Comparison of ENCODE assay signal across 14 cellular contexts in the genomic region with DNA sequence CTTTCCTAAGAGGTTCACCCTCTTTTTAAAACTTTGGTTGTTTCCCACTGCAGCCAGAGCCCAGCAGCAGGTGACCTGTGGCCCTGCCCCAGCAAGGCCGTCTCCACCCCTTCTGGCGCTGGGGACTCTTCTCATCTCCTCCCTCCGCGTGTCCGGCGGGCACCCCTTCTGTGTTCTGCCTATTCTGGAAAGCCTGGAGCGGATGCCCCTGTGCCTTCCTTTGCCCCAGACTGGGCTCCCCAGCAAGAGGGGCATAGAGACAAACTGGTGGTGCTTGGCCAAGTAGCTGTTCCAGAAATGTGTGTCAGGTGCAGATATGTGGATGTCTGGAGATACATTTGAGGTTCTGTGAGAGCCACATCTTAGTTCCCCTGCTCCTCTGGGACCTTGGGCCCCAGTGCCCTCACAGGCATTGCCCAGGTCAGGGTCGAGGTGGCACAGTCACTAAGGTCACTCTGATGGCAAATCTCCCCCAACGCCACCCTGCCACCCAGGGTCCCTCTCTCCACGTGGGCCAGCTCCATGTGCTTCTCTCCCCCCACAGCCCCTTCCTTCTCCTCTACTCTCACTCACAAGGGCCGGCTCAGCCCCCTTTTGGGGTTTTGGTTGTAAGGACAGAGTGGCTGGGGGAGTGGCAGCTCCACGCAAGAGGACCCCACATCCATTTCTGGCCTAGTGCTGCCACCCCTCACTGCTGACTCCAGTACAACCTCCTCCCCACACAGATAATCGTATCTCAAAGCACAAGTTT. TPM values are rescaled to one million over a fixed set of nuclear protein-coding genes. Genes with fewer than 3 reads are reported as not detected.
DNase-seq lines count a peak whose midpoint lies in the region; ATAC-seq and TF ChIP-seq lines count a peak whose summit lies in the region.
"Had no signal": no experiment of that assay in that cellular context is flagged by ENCODE, and none has a peak within 500 bp of the region (broad histone marks: within the 10 kb centered on the region; RNA-seq: fewer than 3 reads in every experiment).

No MANE protein-coding gene starts in this region.

- H3K79me2 ChIP-seq in PC-9 (ENCODE audit: low read depth): no peaks in the 10 kb centered on the region

- no peak overlapping the region for H2AFZ ChIP-seq in PC-9
- H2AFZ ChIP-seq: GM23338 had no signal

- CTCF ChIA-PET in PC-9 (lab: Charles Lee): no interaction called here

- H3K4me1 Mint-ChIP-seq in chondrocyte (ENCODE audit: low read depth): no peaks in the 10 kb centered on the region
- H3K4me1 Mint-ChIP-seq: GM23338 had no signal

- intact Hi-C loops in PC-9 (cut with micrococcal nuclease; ENCODE audit: unreplicated experiment): loop anchor here (2.0 kb wide), 1 partner anchor 23 kb away; no protein-coding TSS in a partner anchor

- H3K27me3 ChIP-seq in PC-9 (ENCODE audit: insufficient read depth, low read depth): no peaks in the 10 kb centered on the region
- H3K27me3 ChIP-seq in gastroesophageal sphincter: no peaks in the 10 kb centered on the region
- H3K27me3 ChIP-seq: BE2C had no signal

- H3K27ac ChIP-seq in C4-2B (peak overlapping the region; percentile 72), PC-9 (no peak overlapping the region), skin epidermis (peak overlapping the region in 12 of 21 experiments; percentile 52 to 80 (median 72)), gastroesophageal sphincter (no peak overlapping the region)

- H3K4me1 ChIP-seq in PC-9 (replicated peaks; ENCODE audit: insufficient read depth) (peaks cover 67% of the 10 kb centered on the region), gastroesophageal sphincter (peaks cover 0 to 11% (median 0%) of the 10 kb centered on the region in 3 donors)
- H3K4me1 ChIP-seq: BE2C had no signal

- H3K36me3 Mint-ChIP-seq in chondrocyte (ENCODE audit: low read depth): no peaks in the 10 kb centered on the region
- H3K36me3 Mint-ChIP-seq: CD8-positive, alpha-beta T cell had no signal

- no TSS peak for BruUV-seq in PC-9 (replicated peaks; lab: Mats Ljungman, UMichigan)

- peak overlapping the region; percentile 80; the same call in 1 of the 2 replicates for H3K4me2 ChIP-seq in PC-9
- H3K4me2 ChIP-seq: GM23338 had no signal

- H3K9me3 Mint-ChIP-seq in chondrocyte (ENCODE audit: low read depth): no peaks in the 10 kb centered on the region
- H3K9me3 Mint-ChIP-seq: CD8-positive, alpha-beta T cell; GM23338; HFFc6 had no signal

- 90 to 97% methylated on average over 3 to 6 of the region's 13 CpGs for WGBS in gastroesophageal sphincter (ENCODE audit: low coverage in 1 of 2), 2 donors

- H3F3A ChIP-seq in PC-9 (ENCODE audit: insufficient read depth, low read depth): peaks cover 17% of the 10 kb centered on the region

- H3K27ac Mint-ChIP-seq in chondrocyte (ENCODE audit: unreplicated experiment): no peak overlapping the region
- H3K27ac Mint-ChIP-seq: CD8-positive, alpha-beta T cell; GM23338; HFFc6 had no signal

- no peaks in the 10 kb centered on the region for H4K20me1 ChIP-seq in PC-9 (ENCODE audit: insufficient read depth)

- TF ChIP-seq EP300 in gastroesophageal sphincter (IDR thresholded peaks at IDR 0.05): no peak

- peak in 1 of 2 experiments; percentile 19 for DNase-seq in PC-9
- DNase-seq in left lobe of liver (ENCODE audit: low spot score): peak; percentile 26
- DNase-seq in chondrocyte (ENCODE audit: low spot score): no peak
- DNase-seq in stimulated activated CD4-positive, alpha-beta T cell treated with anti-CD3 and anti-CD28 coated beads, Interleukin-15, amount 100 ng/mL, for 24 hours: no peak
- DNase-seq: BE2C; CD8-positive, alpha-beta T cell; HFFc6; NCI-H1694; NCI-H345 had no signal

- no peak overlapping the region for H3K4me3 Mint-ChIP-seq in chondrocyte (ENCODE audit: unreplicated experiment)
- H3K4me3 Mint-ChIP-seq: CD8-positive, alpha-beta T cell; GM23338; HFFc6 had no signal

- H3K4me3 ChIP-seq in PC-9: no peak overlapping the region
- H3K4me3 ChIP-seq in skin epidermis: no peak overlapping the region
- no peak overlapping the region for H3K4me3 ChIP-seq in gastroesophageal sphincter
- H3K4me3 ChIP-seq: GM23338 had no signal

- no peaks in the 10 kb centered on the region for H3K36me3 ChIP-seq in PC-9 (ENCODE audit: low read depth)
- no peaks in the 10 kb centered on the region for H3K36me3 ChIP-seq in gastroesophageal sphincter
- H3K36me3 ChIP-seq: BE2C had no signal

- H3K9me2 ChIP-seq in PC-9 (ENCODE audit: insufficient read depth): no peaks in the 10 kb centered on the region

- POLR2A ChIA-PET in PC-9 (lab: Charles Lee; ENCODE audit: unreplicated experiment): no interaction called here

- no peak for TF ChIP-seq POLR2A in gastroesophageal sphincter (IDR thresholded peaks at IDR 0.05)

- no peaks in the 10 kb centered on the region for H3K27me3 Mint-ChIP-seq in chondrocyte (ENCODE audit: low read depth)

- TF ChIP-seq CTCF in C4-2B (conservative IDR thresholded peaks at IDR 0.05) (no peak), PC-9 (conservative IDR thresholded peaks at IDR 0.05) (no peak), chondrocyte (IDR thresholded peaks at IDR 0.05) (no peak), gastroesophageal sphincter (IDR thresholded peaks at IDR 0.05) (no peak)

- H3K9me3 ChIP-seq in PC-9 (ENCODE audit: insufficient read depth, low read depth): no peaks in the 10 kb centered on the region
- no peaks in the 10 kb centered on the region for H3K9me3 ChIP-seq in gastroesophageal sphincter
- H3K9me3 ChIP-seq: BE2C had no signal

- ATAC-seq in left lobe of liver (no peak), gastroesophageal sphincter (no peak)
- ATAC-seq: CD8-positive, alpha-beta T cell; GM23338; Right ventricle myocardium inferior had no signal

RNA-seq across cellular contexts. Expression of gene TAF1B, which starts 35.5 kb away (rescaled TPM):
- total RNA-seq in PC-9 (2021) (23.8 and 24.8 TPM in 2 replicates), left lobe of liver (5.7 TPM), chondrocyte (13.6 to 18.2 TPM (median 15.6 TPM) in 3 replicates), gastroesophageal sphincter (10 to 100 TPM in 1 of 4 donors, 1 to 10 TPM in 3; 6.2 to 15.6 (median 8.5) TPM)

Comparison
In these comparisons a context has a peak if more than half of its experiments do, and no peak if none do; other contexts are left out.
1. H3K27ac ChIP-seq: peak in C4-2B (single experiment) and skin epidermis (12 of 21); none in PC-9 (single experiment) and gastroesophageal sphincter (0 of 4).